Comparison of ENCODE assay signal across 8 cellular contexts in the genomic region with DNA sequence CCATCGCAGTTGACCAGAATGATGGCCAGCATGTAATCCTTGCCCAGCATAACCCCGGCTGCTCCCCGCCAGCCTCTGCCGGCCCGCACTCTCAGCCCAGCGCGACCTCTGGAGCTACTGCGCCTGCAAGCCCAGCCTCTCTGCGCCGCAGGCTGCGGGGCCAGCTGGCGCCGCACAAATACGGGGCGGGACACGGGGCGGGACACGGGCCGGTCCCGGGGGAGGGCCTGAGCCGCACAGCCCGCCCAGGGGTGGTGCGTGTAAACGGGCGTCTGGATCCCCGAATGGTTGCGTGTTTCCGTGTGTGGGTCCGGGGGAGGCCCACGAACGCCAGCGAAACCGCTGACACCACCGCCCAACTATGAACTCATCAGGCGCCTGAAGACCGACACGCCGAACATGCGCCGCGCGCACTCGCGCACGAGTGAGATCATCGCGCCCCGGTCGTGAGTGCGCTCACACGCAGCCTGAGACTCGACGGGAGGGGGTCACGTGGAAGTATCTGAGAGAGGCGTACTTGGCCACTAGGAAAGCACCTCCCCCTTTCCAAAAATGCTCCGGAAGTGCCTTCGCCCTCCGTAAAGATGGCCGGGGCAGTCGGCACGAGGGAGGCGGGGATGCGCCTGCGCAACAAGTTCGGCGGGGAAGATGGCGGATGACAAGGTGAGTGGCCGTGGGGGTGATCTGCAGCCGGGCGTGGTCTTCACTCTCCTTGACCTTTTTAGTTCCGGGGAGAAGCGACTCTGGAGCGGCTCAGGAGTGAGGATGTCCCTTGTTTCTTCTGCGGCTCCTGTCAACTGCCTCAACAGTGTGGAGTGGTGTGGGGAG. TPM values are rescaled to one million over a fixed set of nuclear protein-coding genes. Genes with fewer than 3 reads are reported as not detected.
A peak's percentile ranks its signal among the peaks of the same experiment; 100 is the strongest.
DNase-seq lines count a peak whose midpoint lies in the region; ATAC-seq, FAIRE-seq and TF ChIP-seq lines count a peak whose summit lies in the region.

A gene with protein sequence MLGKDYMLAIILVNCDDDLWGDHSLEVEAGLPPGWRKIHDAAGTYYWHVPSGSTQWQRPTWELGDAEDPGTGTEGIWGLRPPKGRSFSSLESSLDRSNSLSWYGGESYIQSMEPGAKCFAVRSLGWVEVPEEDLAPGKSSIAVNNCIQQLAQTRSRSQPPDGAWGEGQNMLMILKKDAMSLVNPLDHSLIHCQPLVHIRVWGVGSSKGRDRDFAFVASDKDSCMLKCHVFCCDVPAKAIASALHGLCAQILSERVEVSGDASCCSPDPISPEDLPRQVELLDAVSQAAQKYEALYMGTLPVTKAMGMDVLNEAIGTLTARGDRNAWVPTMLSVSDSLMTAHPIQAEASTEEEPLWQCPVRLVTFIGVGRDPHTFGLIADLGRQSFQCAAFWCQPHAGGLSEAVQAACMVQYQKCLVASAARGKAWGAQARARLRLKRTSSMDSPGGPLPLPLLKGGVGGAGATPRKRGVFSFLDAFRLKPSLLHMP (minus strand): TSS at position 403 of the 828 bp plus-strand sequence. CDS start 353 bp downstream, at position 50.
A gene with protein sequence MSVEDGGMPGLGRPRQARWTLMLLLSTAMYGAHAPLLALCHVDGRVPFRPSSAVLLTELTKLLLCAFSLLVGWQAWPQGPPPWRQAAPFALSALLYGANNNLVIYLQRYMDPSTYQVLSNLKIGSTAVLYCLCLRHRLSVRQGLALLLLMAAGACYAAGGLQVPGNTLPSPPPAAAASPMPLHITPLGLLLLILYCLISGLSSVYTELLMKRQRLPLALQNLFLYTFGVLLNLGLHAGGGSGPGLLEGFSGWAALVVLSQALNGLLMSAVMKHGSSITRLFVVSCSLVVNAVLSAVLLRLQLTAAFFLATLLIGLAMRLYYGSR (plus strand): TSS at position 633 of the 828 bp plus-strand sequence. CDS start 2,342 bp downstream, outside the sequence.

- H3K9me3 ChIP-seq in KOPT-K1 (ENCODE audit: insufficient read depth, low read length, poor library complexity, severe bottlenecking) (no peaks in the 10 kb centered on the region), esophagus muscularis mucosa (no peaks in the 10 kb centered on the region), muscle layer of duodenum (ENCODE audit: control insufficient read depth in 1 of 2, low read length in 2 of 2) (no peaks in the 10 kb centered on the region)

- H3K27ac ChIP-seq in KOPT-K1 (ENCODE audit: low read depth, low read length, poor library complexity, severe bottlenecking) (peak within 1 kb of the TSS; percentile 66), esophagus muscularis mucosa (replicated peaks in 1 of 4) (peak within 1 kb of the TSS; percentile 90 to 94 (median 92)), muscle layer of duodenum (ENCODE audit: low read length) (peak within 1 kb of the TSS; percentile 98)

- TF ChIP-seq POLR2A in esophagus muscularis mucosa (IDR thresholded peaks at IDR 0.05; ENCODE audit: low read depth) = peak; percentile 56

- intact Hi-C loops in esophagus muscularis mucosa (cut with DNase I) = loop anchor here (5.0 kb wide), 1 partner anchor 73 kb away; a partner anchor contains a TSS

- H3K4me1 Mint-ChIP-seq in activated T-cell treated with anti-CD3 and anti-CD28 coated beads, Interleukin-2, amount 50 U/mL, for 72 hours (ENCODE audit: low read depth) = peaks cover 46% of the 10 kb centered on the region

- peaks cover 49 to 73% (median 63%) of the 10 kb centered on the region in 4 donors for H3K4me1 ChIP-seq in esophagus muscularis mucosa
- peaks cover 24 to 58% of the 10 kb centered on the region in 2 donors for H3K4me1 ChIP-seq in muscle layer of duodenum (ENCODE audit: control insufficient read depth in 1 of 2, insufficient read depth in 2 of 2, low read length in 2 of 2)

- H3K27ac Mint-ChIP-seq in activated T-cell treated with anti-CD3 and anti-CD28 coated beads, Interleukin-2, amount 50 U/mL, for 72 hours = peak within 1 kb of the TSS; percentile 99

- TF ChIP-seq EP300 in esophagus muscularis mucosa (IDR thresholded peaks at IDR 0.05) = peak; percentile 49

- H3K36me3 ChIP-seq in KOPT-K1 (ENCODE audit: insufficient read depth, low read length) (peaks cover 31% of the 10 kb centered on the region), esophagus muscularis mucosa (peaks cover 0 to 63% (median 44%) of the 10 kb centered on the region in 4 donors), muscle layer of duodenum (ENCODE audit: control insufficient read depth in 1 of 2, insufficient read depth in 2 of 2, low read length in 2 of 2) (peaks cover 30 to 47% of the 10 kb centered on the region in 2 donors)

- under 1% methylated on average over 35 of the region's 74 CpGs for WGBS in esophagus muscularis mucosa

- peak; percentile 99 for DNase-seq in DMS53 (lab: John Stamatoyannopoulos, UW)
- peak; percentile 93 for DNase-seq in RCC 7860 (ENCODE audit: low spot score)
- peak; percentile 94 to 98 for DNase-seq in activated T-cell treated with anti-CD3 and anti-CD28 coated beads, Interleukin-2, amount 50 U/mL, for 72 hours
- peak; percentile 99 for DNase-seq in esophagus muscularis mucosa (ENCODE audit: extremely low spot score)
- DNase-seq in stimulated activated CD8-positive, alpha-beta memory T cell treated with anti-CD3 and anti-CD28 coated beads, Interleukin-7, amount 100 ng/mL, for 4 hours (ENCODE audit: low read depth in 2 of 2) = peak; percentile 96 to 98

- H3K4me3 Mint-ChIP-seq in activated T-cell treated with anti-CD3 and anti-CD28 coated beads, Interleukin-2, amount 50 U/mL, for 72 hours = peak within 1 kb of the TSS; percentile 94 to 98

- FAIRE-seq in RCC 7860 (lab: Jason Lieb, UNC) = peak; percentile 62

- no peaks in the 10 kb centered on the region for H3K9me3 Mint-ChIP-seq in activated T-cell treated with anti-CD3 and anti-CD28 coated beads, Interleukin-2, amount 50 U/mL, for 72 hours

- H3K27me3 Mint-ChIP-seq in activated T-cell treated with anti-CD3 and anti-CD28 coated beads, Interleukin-2, amount 50 U/mL, for 72 hours (ENCODE audit: low read depth) = no peaks in the 10 kb centered on the region

- H3K4me3 ChIP-seq in esophagus muscularis mucosa = peak within 1 kb of the TSS; percentile 68 to 96 (median 74)
- H3K4me3 ChIP-seq in muscle layer of duodenum (ENCODE audit: low read depth in 1 of 2, low read length in 2 of 2) = peak within 1 kb of the TSS; percentile 66 to 93

- peak; percentile 86 for ATAC-seq in GM21723 (IDR thresholded peaks at IDR 0.05; ENCODE audit: unreplicated experiment)
- ATAC-seq in activated T-cell treated with anti-CD3 and anti-CD28 coated beads, Interleukin-2, amount 50 U/mL, for 72 hours (replicated peaks in 1 of 2) = peak; percentile 91 to 92

- no peaks in the 10 kb centered on the region for H3K27me3 ChIP-seq in esophagus muscularis mucosa
- no peaks in the 10 kb centered on the region for H3K27me3 ChIP-seq in muscle layer of duodenum (ENCODE audit: low read depth, low read length)

- H3K36me3 Mint-ChIP-seq in activated T-cell treated with anti-CD3 and anti-CD28 coated beads, Interleukin-2, amount 50 U/mL, for 72 hours (ENCODE audit: insufficient read depth in 2 of 2) = peaks cover 7 to 21% of the 10 kb centered on the region in 2 donors

- peak in 1 of 3 experiments; percentile 21 for TF ChIP-seq CTCF in esophagus muscularis mucosa (IDR thresholded peaks at IDR 0.05)

RNA-seq across cellular contexts. Expression of the first gene that starts in this region (rescaled TPM):
- 10 to 100 TPM; 33.8 to 38.2 TPM for total RNA-seq in activated T-cell treated with anti-CD3 and anti-CD28 coated beads, Interleukin-2, amount 50 U/mL, for 72 hours
- 10 to 100 TPM in 3 of 4 donors, 1 to 10 TPM in 1; 6.8 to 12.5 (median 11.8) TPM for total RNA-seq in esophagus muscularis mucosa

RNA-seq across cellular contexts. Expression of the second gene that starts in this region (rescaled TPM):
- 10 to 100 TPM; 52.7 to 69.3 TPM for total RNA-seq in activated T-cell treated with anti-CD3 and anti-CD28 coated beads, Interleukin-2, amount 50 U/mL, for 72 hours
- 10 to 100 TPM; 27.8 to 45.1 (median 36.6) TPM for total RNA-seq in esophagus muscularis mucosa

Comparison
In these comparisons a context has a peak if more than half of its experiments do, and no peak if none do; other contexts are left out.
1. Peak in every context shown above with its lines: DNase-seq, ATAC-seq, H3K4me3 ChIP-seq and H3K27ac ChIP-seq.